Comparison of ENCODE assay signal across 9 cellular contexts in the genomic region with DNA sequence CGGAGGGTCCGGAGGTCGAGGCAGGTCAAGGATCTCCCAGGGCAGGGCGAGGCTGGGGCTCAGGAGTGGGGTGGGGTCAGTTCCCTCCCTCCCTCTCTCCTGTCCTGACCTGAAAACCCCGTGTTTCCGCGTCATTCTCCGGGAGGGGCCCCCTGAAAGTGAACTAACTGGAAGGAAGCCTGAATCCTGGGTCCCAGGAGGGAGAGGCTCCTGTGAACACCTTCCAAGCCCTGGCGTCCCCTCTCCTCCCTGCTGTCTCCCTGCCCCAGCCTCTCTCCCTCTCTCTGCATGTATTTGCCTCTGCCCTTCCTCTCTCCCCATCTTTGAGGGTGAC. TPM values are rescaled to one million over a fixed set of nuclear protein-coding genes. Genes with fewer than 3 reads are reported as not detected.
DNase-seq lines count a peak whose midpoint lies in the region; ATAC-seq and TF ChIP-seq lines count a peak whose summit lies in the region.
"Had no signal": no experiment of that assay in that cellular context is flagged by ENCODE, and none has a peak within 500 bp of the region (broad histone marks: within the 10 kb centered on the region; RNA-seq: fewer than 3 reads in every experiment).

No MANE protein-coding gene starts in this region.

- POLR2A ChIA-PET in PC-3 (lab: Charles Lee; ENCODE audit: unreplicated experiment) = no interaction called here

- H3K4me1 ChIP-seq in PC-3 (ENCODE audit: insufficient read depth, low read length) = no peaks in the 10 kb centered on the region; the same call in 1 of the 2 replicates

- peaks cover 2% of the 10 kb centered on the region for H3K36me3 Mint-ChIP-seq in neural crest cell (ENCODE audit: low read depth)

- H3K9ac ChIP-seq in PC-3 (ENCODE audit: low read length) = no peak overlapping the region

- H3K27me3 Mint-ChIP-seq in neural crest cell (ENCODE audit: low read depth) = peaks cover 4% of the 10 kb centered on the region

- H3K36me3 ChIP-seq in PC-3 (ENCODE audit: low read depth, low read length) = no peaks in the 10 kb centered on the region

- TF ChIP-seq POLR2A in lower leg skin (IDR thresholded peaks at IDR 0.05) = no peak

- CTCF ChIA-PET in PC-3 (lab: Charles Lee) = no interaction called here

- DNase-seq in AG10803 (ENCODE audit: low read depth) (no peak), PC-3 (no peak), epithelial cell of esophagus (ENCODE audit: low read depth) (no peak), neural crest cell (ENCODE audit: low read depth, low spot score) (no peak), COR-L47 (lab: John Stamatoyannopoulos, UW) (no peak), lower leg skin (ENCODE audit: low spot score in 2 of 2) (no peak)
- DNase-seq: SIG-M5 had no signal

- WGBS in lower leg skin, 2 donors = 5 to 8% methylated on average over 9 of the region's 9 CpGs

- H3K79me2 ChIP-seq in PC-3 (ENCODE audit: low read length) = no peaks in the 10 kb centered on the region

- H4K20me1 ChIP-seq in PC-3 (ENCODE audit: low read length) = no peaks in the 10 kb centered on the region

- H3K4me3 ChIP-seq in AG10803 (ENCODE audit: low read length) (peak overlapping the region; percentile 59), PC-3 (ENCODE audit: low read length) (peak overlapping the region; percentile 58), epithelial cell of esophagus (ENCODE audit: low read length) (peak overlapping the region; percentile 63), lower leg skin (ENCODE audit: low read depth, poor library complexity, severe bottlenecking) (no peak overlapping the region)

- no peaks in the 10 kb centered on the region for H3K9me2 ChIP-seq in PC-3 (replicated peaks; ENCODE audit: low read length)

- H3K4me1 Mint-ChIP-seq in neural crest cell = peaks cover 35% of the 10 kb centered on the region

- no TSS peak for BruUV-seq in PC-3 (replicated peaks; lab: Mats Ljungman, UMichigan)

- ATAC-seq in PC-3 (no peak), GM21360 (IDR thresholded peaks at IDR 0.05; ENCODE audit: unreplicated experiment) (no peak), HG03135 (IDR thresholded peaks at IDR 0.05; ENCODE audit: unreplicated experiment) (no peak)

- intact Hi-C loops in PC-3 (cut with micrococcal nuclease) (no loop called here), lower leg skin (cut with DNase I; ENCODE audit: low total_unique reads) (no loop called here)

- no peaks in the 10 kb centered on the region for H3K27me3 ChIP-seq in PC-3 (ENCODE audit: low read length)

- no peak overlapping the region for H3K27ac ChIP-seq in PC-3 (ENCODE audit: low read length)

- no peaks in the 10 kb centered on the region for H3K9me3 Mint-ChIP-seq in neural crest cell

- no peaks in the 10 kb centered on the region for H3F3A ChIP-seq in PC-3 (ENCODE audit: low read length, unreplicated experiment)

- H2AFZ ChIP-seq in PC-3 (ENCODE audit: low read length) = peak overlapping the region; percentile 82; the same call in 1 of the 2 replicates

- no peaks in the 10 kb centered on the region for H3K9me3 ChIP-seq in PC-3 (ENCODE audit: low read length)

- no peak overlapping the region for H3K27ac Mint-ChIP-seq in neural crest cell (ENCODE audit: unreplicated experiment)

- TF ChIP-seq CTCF in AG10803 (conservative IDR thresholded peaks at IDR 0.05; ENCODE audit: low read length) (no peak), PC-3 (conservative IDR thresholded peaks at IDR 0.05; ENCODE audit: low read depth, low read length) (no peak), epithelial cell of esophagus (IDR thresholded peaks at IDR 0.05; ENCODE audit: insufficient read depth, low read depth, low read length, missing control alignments) (no peak), neural crest cell (conservative IDR thresholded peaks at IDR 0.05) (no peak), lower leg skin (IDR thresholded peaks at IDR 0.05) (no peak)

- H3K4me2 ChIP-seq in PC-3 (ENCODE audit: low read length) = peak overlapping the region; percentile 84

- H3K4me3 Mint-ChIP-seq in neural crest cell = peak overlapping the region; percentile 82

RNA-seq across cellular contexts. Expression of a gene that starts 0.7 kb away (rescaled TPM):
- 13.7 and 15.0 TPM in 2 replicates for total RNA-seq in PC-3 (2014; rRNA removed)
- total RNA-seq in neural crest cell = 74.4 and 78.5 TPM in 2 replicates
- 10 to 100 TPM; 22.3 to 56.0 (median 29.6) TPM for total RNA-seq in lower leg skin

RNA-seq across cellular contexts. Expression of a gene that starts 21.0 kb away (rescaled TPM):
- total RNA-seq in PC-3 (2014; rRNA removed) (46.8 and 54.0 TPM in 2 replicates), neural crest cell (114 and 117 TPM in 2 replicates), lower leg skin (10 to 100 TPM in 3 of 4 donors, 1 to 10 TPM in 1; 5.3 to 27.3 (median 15.1) TPM)

RNA-seq across cellular contexts. Expression of a gene that starts 28.5 kb away (rescaled TPM):
- 0.11 and 0.12 TPM in 2 replicates for total RNA-seq in PC-3 (2014; rRNA removed)
- total RNA-seq in neural crest cell = 0.41 and 0.51 TPM in 2 replicates
- under 1 TPM; 0.15 to 0.27 (median 0.17) TPM for total RNA-seq in lower leg skin

RNA-seq across cellular contexts. Expression of a gene that starts 29.6 kb away (rescaled TPM):
- total RNA-seq in PC-3 (2014; rRNA removed) (208 and 241 TPM in 2 replicates), neural crest cell (31.4 and 33.6 TPM in 2 replicates), lower leg skin (10 to 100 TPM in 1 of 4 donors, 1 to 10 TPM in 3; 4.1 to 11.1 (median 9.0) TPM)

RNA-seq across cellular contexts. Expression of a gene that starts 44.0 kb away (rescaled TPM):
- total RNA-seq in PC-3 (2014; rRNA removed) (10.9 and 14.7 TPM in 2 replicates), neural crest cell (18.3 and 19.7 TPM in 2 replicates), lower leg skin (10 to 100 TPM in 3 of 4 donors, 1 to 10 TPM in 1; 4.8 to 16.8 (median 14.3) TPM)
